Comparison of ENCODE assay signal across 11 cellular contexts in the genomic region with DNA sequence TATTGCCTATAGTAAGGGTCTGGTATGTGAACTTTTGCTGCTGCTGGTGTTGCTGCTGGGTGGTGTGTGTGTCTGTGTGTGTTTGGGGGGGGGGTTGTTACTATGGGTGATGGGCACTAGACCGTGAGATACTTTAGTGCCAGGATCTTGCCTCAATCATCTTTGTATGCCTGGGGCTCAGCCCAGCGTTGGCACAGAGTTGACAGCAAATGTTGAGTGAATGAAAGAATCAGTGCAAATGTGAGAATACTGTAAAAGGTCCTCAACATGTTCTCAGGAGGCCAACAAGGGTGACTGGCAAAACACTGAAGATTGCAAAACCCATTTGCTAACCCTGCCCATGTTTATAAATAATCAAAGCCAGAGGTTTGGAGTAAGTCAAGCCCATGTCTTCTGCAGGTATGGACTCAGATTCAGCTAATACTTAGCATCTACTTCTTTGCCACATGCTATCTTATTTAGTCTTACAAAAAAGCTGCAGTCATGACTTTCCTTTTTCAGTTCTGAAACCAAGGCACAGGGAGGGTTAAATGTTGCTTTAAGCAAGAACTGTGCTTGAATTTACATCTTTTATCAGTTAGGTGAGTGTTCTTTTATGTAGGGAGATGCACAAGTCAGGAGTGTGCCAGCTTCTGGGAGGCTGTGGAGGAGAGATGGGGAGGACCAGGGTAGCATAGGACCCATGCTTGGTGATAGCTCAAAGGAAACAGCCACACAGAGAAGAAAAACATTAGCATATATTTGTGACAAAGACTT.
DNase-seq lines count a peak whose midpoint lies in the region; ATAC-seq, FAIRE-seq and TF ChIP-seq lines count a peak whose summit lies in the region.
"Had no signal": no experiment of that assay in that cellular context is flagged by ENCODE, and none has a peak within 500 bp of the region (broad histone marks: within the 10 kb centered on the region; RNA-seq: fewer than 3 reads in every experiment).

No MANE protein-coding gene starts in this region.

- H3K4me1 ChIP-seq in BLaER1 (peaks cover 99% of the 10 kb centered on the region), Karpas-422 (ENCODE audit: low read length) (peaks cover 97% of the 10 kb centered on the region)
- H3K4me1 ChIP-seq: breast epithelium had no signal

- peak; percentile 37 for TF ChIP-seq POLR2A in GM19193 (IDR thresholded peaks at IDR 0.05; ENCODE audit: extremely low read depth, insufficient read depth, insufficient read length)

- H4K20me1 ChIP-seq in BLaER1 (no peaks in the 10 kb centered on the region), Karpas-422 (ENCODE audit: insufficient read depth, low read depth, low read length) (no peaks in the 10 kb centered on the region)

- no peak overlapping the region; the same call in 1 of the 2 replicates for H3K9ac ChIP-seq in BLaER1
- H3K9ac ChIP-seq in Karpas-422 (ENCODE audit: low read length) = peak overlapping the region; percentile 66

- DNase-seq in Karpas-422 = peak; percentile 59
- DNase-seq in NCI-H1930 (lab: John Stamatoyannopoulos, UW) = no peak
- DNase-seq in urothelium cell line (ENCODE audit: low spot score) = no peak
- no peak for DNase-seq in superior temporal gyrus (ENCODE audit: extremely low spot score)
- DNase-seq in stimulated activated CD4-positive, alpha-beta T cell treated with anti-CD3 and anti-CD28 coated beads, Interleukin-1b, Interleukin-23, amount 100 ng/mL, for 48 hours = no peak
- DNase-seq: activated T-cell treated with anti-CD3 and anti-CD28 coated beads, Interleukin-2, amount 50 U/mL, for 72 hours had no signal

- ATAC-seq in HG02870 (IDR thresholded peaks at IDR 0.05; ENCODE audit: unreplicated experiment) = peak; percentile 9

- H3K27ac ChIP-seq in BLaER1 = peak overlapping the region; percentile 89
- H3K27ac ChIP-seq in Karpas-422 (ENCODE audit: low read length) = peak overlapping the region; percentile 98
- H3K27ac ChIP-seq: breast epithelium had no signal

- no peak overlapping the region for H3K4me3 ChIP-seq in BLaER1
- H3K4me3 ChIP-seq in Karpas-422 (ENCODE audit: low read length) = peak overlapping the region; percentile 4; the same call in 1 of the 2 replicates
- H3K4me3 ChIP-seq: breast epithelium, Peyer's patch had no signal

- no peak overlapping the region for H2AFZ ChIP-seq in Karpas-422 (ENCODE audit: low read length)

- H3K4me2 ChIP-seq in BLaER1 (peak overlapping the region; percentile 67), Karpas-422 (ENCODE audit: low read depth, low read length, poor library complexity, severe bottlenecking) (peak overlapping the region; percentile 77)

- H3K36me3 ChIP-seq in BLaER1 = no peaks in the 10 kb centered on the region
- no peaks in the 10 kb centered on the region for H3K36me3 ChIP-seq in Karpas-422 (ENCODE audit: insufficient read depth, low read length)
- H3K36me3 ChIP-seq: breast epithelium, Peyer's patch had no signal

- FAIRE-seq in urothelium cell line (lab: Jason Lieb, UNC) = no peak

- no peaks in the 10 kb centered on the region for H3K79me2 ChIP-seq in Karpas-422 (ENCODE audit: low read length)

- H3K9me2 ChIP-seq in Karpas-422 (replicated peaks; ENCODE audit: insufficient read depth, low read length) = no peaks in the 10 kb centered on the region

- H3K27me3 ChIP-seq in BLaER1 (no peaks in the 10 kb centered on the region), Karpas-422 (ENCODE audit: low read length) (no peaks in the 10 kb centered on the region)
- H3K27me3 ChIP-seq: breast epithelium, Peyer's patch had no signal

- H3K9me3 ChIP-seq in BLaER1 = no peaks in the 10 kb centered on the region
- H3K9me3 ChIP-seq in Karpas-422 (ENCODE audit: low read length) = no peaks in the 10 kb centered on the region
- H3K9me3 ChIP-seq: breast epithelium, Peyer's patch had no signal
